In the genomic region with DNA sequence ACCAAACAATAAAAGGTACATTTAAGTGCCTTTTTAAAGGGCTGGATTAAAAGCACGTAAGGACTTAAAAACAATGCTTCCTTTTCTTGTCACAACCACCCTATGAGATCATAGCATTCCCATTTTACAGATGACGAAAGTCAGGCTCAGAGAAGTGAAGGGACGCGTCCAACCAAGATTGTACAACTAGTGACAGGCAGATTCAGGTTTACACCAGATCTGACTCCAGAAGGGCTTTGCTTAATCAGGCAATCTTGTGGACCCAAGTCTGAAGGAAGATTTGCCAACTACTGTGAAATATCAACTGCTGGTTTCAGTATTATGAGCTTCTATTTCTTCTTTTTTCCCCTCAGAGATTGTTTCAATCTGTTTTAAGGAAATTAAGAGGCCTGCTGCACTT, we compare ENCODE assay signal across 9 cellular contexts. TPM values are rescaled to one million over a fixed set of nuclear protein-coding genes. Genes with fewer than 3 reads are reported as not detected.
A peak's percentile ranks its signal among the peaks of the same experiment; 100 is the strongest.
DNase-seq lines count a peak whose midpoint lies in the region; ATAC-seq, FAIRE-seq and TF ChIP-seq lines count a peak whose summit lies in the region.
"Had no signal": no experiment of that assay in that cellular context is flagged by ENCODE, and none has a peak within 500 bp of the region (broad histone marks: within the 10 kb centered on the region; RNA-seq: fewer than 3 reads in every experiment).

No MANE protein-coding gene starts in this region.

- no peak overlapping the region for H3K27ac Mint-ChIP-seq in CD8-positive, alpha-beta T cell

- FAIRE-seq in urothelium cell line (lab: Jason Lieb, UNC) = no peak

- H3K4me3 ChIP-seq in CD8-positive, alpha-beta T cell (ENCODE audit: low read depth, low read length) = peak overlapping the region; percentile 96
- peak overlapping the region; percentile 77 for H3K4me3 ChIP-seq in LNCaP clone FGC (ENCODE audit: low read depth, low read length)
- H3K4me3 ChIP-seq in coronary artery = peak overlapping the region; percentile 74
- H3K4me3 ChIP-seq in neuron (ENCODE audit: low read length) = peak overlapping the region; percentile 60

- H3K27me3 ChIP-seq in CD8-positive, alpha-beta T cell (ENCODE audit: insufficient read depth, low read length) = no peaks in the 10 kb centered on the region
- H3K27me3 ChIP-seq in neuron (ENCODE audit: insufficient read depth, low read length) = peaks cover 3% of the 10 kb centered on the region

- no peaks in the 10 kb centered on the region for H3K9me3 Mint-ChIP-seq in CD8-positive, alpha-beta T cell

- H3K4me3 Mint-ChIP-seq in CD8-positive, alpha-beta T cell = peak overlapping the region; percentile 97

- intact Hi-C loops in CD8-positive, alpha-beta T cell (cut with DNase I, micrococcal nuclease) = loop anchor here (1.0 to 10.0 kb wide), 3 partner anchors 40 to 1352 kb away; partner anchors contain the start of genes CD2AP (in 1 of the 2) and ENPP5 (in 1 of the 2)

- no peak overlapping the region for H3K27ac ChIP-seq in CD8-positive, alpha-beta T cell (ENCODE audit: low read depth, low read length)
- peak overlapping the region; percentile 43 to 66 for H3K27ac ChIP-seq in coronary artery

- no peak overlapping the region for H2AFZ ChIP-seq in neuron (ENCODE audit: low read depth, low read length)

- POLR2A ChIA-PET in CD8-positive, alpha-beta T cell (lab: Charles Lee) = interaction anchor here (1.4 to 3.2 kb wide), 3 partner anchors 9 to 40 kb away, joined by 4 to 12 read pairs (median 9); partner anchors contain the start of gene ENPP5

- H3K27me3 Mint-ChIP-seq in CD8-positive, alpha-beta T cell (ENCODE audit: low read depth) = no peaks in the 10 kb centered on the region

- no peaks in the 10 kb centered on the region for H3K9me3 ChIP-seq in CD8-positive, alpha-beta T cell (ENCODE audit: low read length)
- H3K9me3 ChIP-seq in neuron (ENCODE audit: low read length) = no peaks in the 10 kb centered on the region

- CTCF ChIA-PET in CD8-positive, alpha-beta T cell (lab: Charles Lee) = interaction anchor here (1.5 to 1.6 kb wide), 2 partner anchors 13 to 40 kb away, joined by 5 read pairs; no protein-coding TSS in a partner anchor

- no peak for DNase-seq in CD8-positive, alpha-beta T cell
- DNase-seq in LNCaP clone FGC (ENCODE audit: low read depth) (no peak), coronary artery (ENCODE audit: low spot score) (no peak), NCI-H526 treated with DMSO at 0.1 percent for 48 hours (lab: John Stamatoyannopoulos, UW) (no peak), urothelium cell line (ENCODE audit: low spot score) (no peak), C1 segment of cervical spinal cord (lab: John Stamatoyannopoulos, UW) (no peak)
- DNase-seq in central memory CD4-positive, alpha-beta T cell = no peak
- DNase-seq: NCI-H524 treated with DMSO at 0.1 percent for 48 hours had no signal

- no peak for TF ChIP-seq CTCF in CD8-positive, alpha-beta T cell (IDR thresholded peaks at IDR 0.05)
- no peak for TF ChIP-seq CTCF in LNCaP clone FGC (IDR thresholded peaks at IDR 0.05; ENCODE audit: control insufficient read depth, extremely low read depth, insufficient read depth)
- no peak for TF ChIP-seq CTCF in coronary artery (IDR thresholded peaks at IDR 0.05)

- peaks cover 63% of the 10 kb centered on the region for H3K4me1 Mint-ChIP-seq in CD8-positive, alpha-beta T cell (ENCODE audit: low read depth)

- H3K4me1 ChIP-seq in CD8-positive, alpha-beta T cell (ENCODE audit: insufficient read depth, low read length) = peaks cover 22% of the 10 kb centered on the region
- peaks cover 4% of the 10 kb centered on the region for H3K4me1 ChIP-seq in neuron (ENCODE audit: insufficient read depth, low read length)

- H3K36me3 ChIP-seq in CD8-positive, alpha-beta T cell (ENCODE audit: insufficient read depth, low read length) = no peaks in the 10 kb centered on the region
- no peaks in the 10 kb centered on the region for H3K36me3 ChIP-seq in neuron (ENCODE audit: insufficient read depth, low read length)

- no peak for ATAC-seq in CD8-positive, alpha-beta T cell

- H3K36me3 Mint-ChIP-seq in CD8-positive, alpha-beta T cell = peaks cover 7% of the 10 kb centered on the region

RNA-seq across cellular contexts. Expression of gene ENPP4, which starts 0.9 kb away (rescaled TPM):
- total RNA-seq in CD8-positive, alpha-beta T cell = 1 to 10 TPM; 6.7 to 6.9 TPM

RNA-seq across cellular contexts. Expression of gene ENPP5, which starts 40.1 kb away (rescaled TPM):
- under 1 TPM; 0.33 TPM for total RNA-seq in CD8-positive, alpha-beta T cell
